ENCODE assay signal across 8 cellular contexts in the genomic region with DNA sequence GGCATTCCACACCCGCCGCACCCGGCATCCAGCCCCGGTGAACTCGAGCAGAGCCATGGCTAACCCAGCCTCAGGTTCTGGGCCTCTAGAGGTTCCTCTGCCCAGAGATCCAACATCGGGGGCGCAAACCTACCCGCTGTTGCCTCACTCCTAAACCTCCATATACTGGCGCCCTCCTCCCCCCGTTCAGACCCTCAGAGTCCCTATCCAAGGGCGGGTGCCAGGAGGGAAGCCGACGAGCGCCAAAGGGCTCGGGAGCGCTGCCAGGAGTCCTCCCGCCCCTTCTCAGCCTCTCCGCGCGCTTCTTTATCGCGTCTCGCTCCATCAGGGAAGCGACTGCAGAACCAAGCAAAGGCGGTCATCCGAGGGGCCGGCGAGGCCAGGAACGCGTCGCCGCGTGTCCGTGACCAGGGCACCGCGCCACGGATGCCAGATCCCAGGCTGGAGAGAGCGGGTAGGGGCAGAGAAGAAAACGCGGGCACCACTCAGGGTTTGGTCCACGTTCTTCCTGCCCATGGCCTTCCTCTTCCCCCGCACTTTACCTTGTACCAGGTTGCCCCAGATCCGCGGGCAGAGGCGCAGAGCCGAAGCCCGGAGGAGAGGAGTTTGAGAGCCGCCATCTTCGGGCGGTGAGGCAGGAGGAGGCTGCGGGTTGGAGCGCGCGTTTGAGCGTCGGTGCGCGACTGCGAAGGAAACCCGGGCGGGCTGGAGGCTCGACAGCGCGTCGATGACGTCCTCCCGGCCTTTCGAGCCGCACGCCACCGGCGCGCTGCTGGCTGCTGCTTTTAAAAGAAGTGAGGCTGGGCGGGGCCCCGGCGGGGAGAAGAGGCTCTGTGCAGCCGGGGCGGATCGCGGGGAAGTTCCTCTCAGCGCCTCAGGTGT. TPM values are rescaled to one million over a fixed set of nuclear protein-coding genes. Genes with fewer than 3 reads are reported as not detected.
DNase-seq lines count a peak whose midpoint lies in the region; ATAC-seq and TF ChIP-seq lines count a peak whose summit lies in the region.

A gene (minus strand): TSS at position 687 of the 882 bp plus-strand sequence. CDS start 67 bp downstream, at position 620.

- no peak within 1 kb of the TSS; the same call in 2 of the 3 replicates for H2BK15ac ChIP-seq in IMR-90 (ENCODE audit: low read depth, low read length)

- H2BK20ac ChIP-seq in IMR-90 (ENCODE audit: low read depth, low read length), result no peak within 1 kb of the TSS

- H3K9me2 ChIP-seq in PC-3 (replicated peaks; ENCODE audit: low read length), result no peaks in the 10 kb centered on the region

- peak within 1 kb of the TSS; percentile 82 for H3K14ac ChIP-seq in IMR-90 (replicated peaks; ENCODE audit: low read depth, low read length)

- peak within 1 kb of the TSS; percentile 77 for H3K4ac ChIP-seq in IMR-90 (ENCODE audit: low read depth, low read length)

- in situ Hi-C loops in IMR-90 (cut with MboI; ENCODE audit: low sequenced_read_pairs), result loop anchor here (25.0 kb wide), 2 partner anchors 717 to 892 kb away; a partner anchor contains a TSS

- H3K27me3 Mint-ChIP-seq in activated T-cell treated with anti-CD3 and anti-CD28 coated beads, Interleukin-2, amount 50 U/mL, for 24 hours, result no peaks in the 10 kb centered on the region

- H3K27me3 ChIP-seq in IMR-90 (ENCODE audit: control insufficient read depth, insufficient read depth, low read length) (no peaks in the 10 kb centered on the region), PC-3 (ENCODE audit: low read length) (no peaks in the 10 kb centered on the region), esophagus squamous epithelium (no peaks in the 10 kb centered on the region)

- peak within 1 kb of the TSS; percentile 49 for H2BK5ac ChIP-seq in IMR-90 (ENCODE audit: low read depth, low read length, poor library complexity, severe bottlenecking)

- TF ChIP-seq CTCF in IMR-90 (conservative IDR thresholded peaks at IDR 0.05; ENCODE audit: low read depth, low read length) (no peak), PC-3 (conservative IDR thresholded peaks at IDR 0.05; ENCODE audit: low read depth, low read length) (no peak), esophagus squamous epithelium (IDR thresholded peaks at IDR 0.05) (no peak)

- no peaks in the 10 kb centered on the region for H4K20me1 ChIP-seq in IMR-90 (ENCODE audit: insufficient read depth, low read length)
- no peaks in the 10 kb centered on the region for H4K20me1 ChIP-seq in PC-3 (ENCODE audit: low read length)

- H4K91ac ChIP-seq in IMR-90 (ENCODE audit: insufficient read depth, low read depth, low read length), result peak within 1 kb of the TSS; percentile 87

- H3K4me1 ChIP-seq in IMR-90 (ENCODE audit: control insufficient read depth, insufficient read depth, low read length), result peaks cover 2% of the 10 kb centered on the region; the same call in 1 of the 2 replicates
- peaks cover 22% of the 10 kb centered on the region for H3K4me1 ChIP-seq in PC-3 (ENCODE audit: insufficient read depth, low read length)
- peaks cover 15 to 65% (median 17%) of the 10 kb centered on the region in 3 donors for H3K4me1 ChIP-seq in esophagus squamous epithelium

- BruUV-seq in IMR-90 (replicated peaks; lab: Mats Ljungman, UMichigan), result no TSS peak
- BruUV-seq in PC-3 (replicated peaks; lab: Mats Ljungman, UMichigan), result TSS peak; percentile 50

- peaks cover 10 to 25% of the 10 kb centered on the region in 2 experiments for H3K79me1 ChIP-seq in IMR-90 (ENCODE audit: low read depth in 1 of 2, low read length in 2 of 2)

- H3K4me2 ChIP-seq in IMR-90 (ENCODE audit: low read depth, low read length) (peak within 1 kb of the TSS; percentile 93), PC-3 (ENCODE audit: low read length) (peak within 1 kb of the TSS; percentile 89)

- H4K8ac ChIP-seq in IMR-90 (ENCODE audit: low read depth in 2 of 2, low read length in 2 of 2), result peak within 1 kb of the TSS; percentile 81 to 96

- TF ChIP-seq RAD21 in IMR-90 (IDR thresholded peaks at IDR 0.05; ENCODE audit: low read length), result no peak

- peaks cover 66% of the 10 kb centered on the region for H3K4me1 Mint-ChIP-seq in activated T-cell treated with anti-CD3 and anti-CD28 coated beads, Interleukin-2, amount 50 U/mL, for 24 hours (ENCODE audit: low read depth)

- H3K18ac ChIP-seq in IMR-90 (ENCODE audit: low read depth, low read length), result peak within 1 kb of the TSS; percentile 48; the same call in 1 of the 2 replicates

- dilution Hi-C loops in IMR-90 (cut with HindIII; ENCODE audit: low sequenced_read_pairs, unreplicated experiment), result no loop called here

- peak within 1 kb of the TSS; percentile 61 for H2BK120ac ChIP-seq in IMR-90 (ENCODE audit: low read depth, low read length)

- H3K27ac ChIP-seq in IMR-90 (ENCODE audit: insufficient read depth, low read length) (peak within 1 kb of the TSS; percentile 83), PC-3 (ENCODE audit: low read length) (peak within 1 kb of the TSS; percentile 13), esophagus squamous epithelium (peak within 1 kb of the TSS; percentile 91 to 96 (median 95))

- H4K5ac ChIP-seq in IMR-90 (ENCODE audit: low read depth, low read length), result peak within 1 kb of the TSS; percentile 72

- peak within 1 kb of the TSS; percentile 97 for H2AFZ ChIP-seq in IMR-90 (replicated peaks; ENCODE audit: low read length, poor library complexity)
- peak within 1 kb of the TSS; percentile 83 for H2AFZ ChIP-seq in PC-3 (ENCODE audit: low read length)

- no peaks in the 10 kb centered on the region for H3F3A ChIP-seq in PC-3 (ENCODE audit: low read length, unreplicated experiment)

- TF ChIP-seq POLR2A in IMR-90 (IDR thresholded peaks at IDR 0.05; ENCODE audit: low read depth, low read length) (peak; percentile 83), esophagus squamous epithelium (IDR thresholded peaks at IDR 0.05) (peak in 3 of 4 donors; percentile 78 to 93 (median 91))

- no peaks in the 10 kb centered on the region for H3K9me3 Mint-ChIP-seq in activated T-cell treated with anti-CD3 and anti-CD28 coated beads, Interleukin-2, amount 50 U/mL, for 24 hours

- H3K9ac ChIP-seq in IMR-90 (ENCODE audit: low read depth, low read length), result peak within 1 kb of the TSS; percentile 88
- H3K9ac ChIP-seq in PC-3 (ENCODE audit: low read length), result peak within 1 kb of the TSS; percentile 55

- peak within 1 kb of the TSS; percentile 90 for H3K23ac ChIP-seq in IMR-90 (ENCODE audit: low read depth, low read length)

- no peak within 1 kb of the TSS for H2AK5ac ChIP-seq in IMR-90 (ENCODE audit: low read depth, low read length)

- no peaks in the 10 kb centered on the region for H3K9me3 ChIP-seq in IMR-90 (ENCODE audit: control insufficient read depth, insufficient read depth, low read length)
- H3K9me3 ChIP-seq in PC-3 (ENCODE audit: low read length), result no peaks in the 10 kb centered on the region
- no peaks in the 10 kb centered on the region for H3K9me3 ChIP-seq in esophagus squamous epithelium

- peak within 1 kb of the TSS; percentile 60 for H3K56ac ChIP-seq in IMR-90 (ENCODE audit: extremely low read depth, insufficient read depth, low read length)

- ATAC-seq in GM21529 (IDR thresholded peaks at IDR 0.05; ENCODE audit: unreplicated experiment) (peak; percentile 92), IMR-90 (ENCODE audit: low read depth) (peak; percentile 91), PC-3 (peak; percentile 72)

- peaks cover 50% of the 10 kb centered on the region for H3K36me3 Mint-ChIP-seq in activated T-cell treated with anti-CD3 and anti-CD28 coated beads, Interleukin-2, amount 50 U/mL, for 24 hours (ENCODE audit: low read depth)

- POLR2A ChIA-PET in IMR-90 (lab: Charles Lee; ENCODE audit: unreplicated experiment), result no interaction called here
- POLR2A ChIA-PET in PC-3 (lab: Charles Lee; ENCODE audit: unreplicated experiment), result no interaction called here

- peak; percentile 83 for DNase-seq in DMS153 (lab: John Stamatoyannopoulos, UW)
- DNase-seq in IMR-90, result peak; percentile 80
- DNase-seq in PC-3, result peak; percentile 93
- DNase-seq in activated T-cell treated with anti-CD3 and anti-CD28 coated beads, Interleukin-2, amount 50 U/mL, for 24 hours, result peak; percentile 94
- DNase-seq in esophagus squamous epithelium (lab: John Stamatoyannopoulos, UW), result peak; percentile 48
- DNase-seq in myocyte (ENCODE audit: low read depth), result peak; percentile 75
- DNase-seq in stimulated activated CD8-positive, alpha-beta memory T cell treated with anti-CD3 and anti-CD28 coated beads, Interleukin-7, amount 100 ng/mL, for 48 hours (ENCODE audit: extremely low read depth in 1 of 2, low read depth in 1 of 2), result peak; percentile 82 to 91

- H3K27ac Mint-ChIP-seq in activated T-cell treated with anti-CD3 and anti-CD28 coated beads, Interleukin-2, amount 50 U/mL, for 24 hours, result peak within 1 kb of the TSS; percentile 92

- H2AK9ac ChIP-seq in IMR-90 (replicated peaks; ENCODE audit: low read depth, low read length, poor library complexity), result peak within 1 kb of the TSS; percentile 87

- H3K79me2 ChIP-seq in PC-3 (ENCODE audit: low read length), result peaks cover 34% of the 10 kb centered on the region

- intact Hi-C loops in IMR-90 (cut with micrococcal nuclease), result loop anchor here (1.0 to 5.0 kb wide), 2 partner anchors 34 to 172 kb away; a partner anchor contains a TSS
- intact Hi-C loops in PC-3 (cut with micrococcal nuclease), result loop anchor here (1.0 to 5.0 kb wide), 2 partner anchors 34 to 47 kb away; a partner anchor contains a TSS
- intact Hi-C loops in esophagus squamous epithelium (cut with DNase I), result loop anchor here (10.0 kb wide), 1 partner anchor 55 kb away; a partner anchor contains a TSS

- H3K4me3 ChIP-seq in IMR-90 (ENCODE audit: insufficient read depth, low read depth, low read length) (peak within 1 kb of the TSS; percentile 95), PC-3 (ENCODE audit: low read length) (peak within 1 kb of the TSS; percentile 77), esophagus squamous epithelium (peak within 1 kb of the TSS; percentile 67 to 83 (median 80))

- H3K4me3 Mint-ChIP-seq in activated T-cell treated with anti-CD3 and anti-CD28 coated beads, Interleukin-2, amount 50 U/mL, for 24 hours, result peak within 1 kb of the TSS; percentile 92

- WGBS in IMR-90 (ENCODE audit: extremely low coverage in 2 of 2, insufficient read length in 1 of 2), 2 experiments, result 1% methylated on average over 26 of the region's 81 CpGs; no CpG with 5 or more reads in 1 of the 2 experiments
- WGBS in esophagus squamous epithelium, 2 donors, result 0% methylated on average over 7 to 19 of the region's 81 CpGs

- H3K36me3 ChIP-seq in IMR-90 (ENCODE audit: control insufficient read depth, insufficient read depth, low read length) (no peaks in the 10 kb centered on the region; the same call in 1 of the 2 replicates), PC-3 (ENCODE audit: low read depth, low read length) (no peaks in the 10 kb centered on the region), esophagus squamous epithelium (peaks cover 0 to 6% (median 0%) of the 10 kb centered on the region in 3 donors)

- H3K9me1 ChIP-seq in IMR-90 (ENCODE audit: insufficient read depth, low read length), result peaks cover 9% of the 10 kb centered on the region

- CTCF ChIA-PET in IMR-90 (lab: Yijun Ruan, JAX) (interaction anchor here (0.5 kb wide), 1 partner anchor 902 kb away, joined by 3 read pairs; no protein-coding TSS in a partner anchor), PC-3 (lab: Charles Lee) (no interaction called here)

RNA-seq across cellular contexts. Expression of the gene that starts here (rescaled TPM):
- 16.3 and 24.7 TPM in 2 replicates for total RNA-seq in IMR-90 (2012; rRNA removed)
- 10.5 and 14.2 TPM in 2 replicates for polyA plus RNA-seq in IMR-90 (2012; rRNA removed)
- 1.9 and 2.6 TPM in 2 replicates for polyA plus RNA-seq in IMR-90 (2012; cell fraction: cytosol; rRNA removed)
- polyA plus RNA-seq in IMR-90 (2012; cell fraction: nucleus; rRNA removed; ENCODE audit: low replicate concordance), result 1.8 and 9.2 TPM in 2 replicates
- total RNA-seq in PC-3 (2014; rRNA removed), result 25.5 and 30.8 TPM in 2 replicates
- total RNA-seq in esophagus squamous epithelium, result 10 to 100 TPM; 20.3 to 27.3 (median 23.4) TPM
- total RNA-seq in myocyte, result 27.9 and 29.0 TPM in 2 replicates
- 34.4 TPM for polyA plus RNA-seq in myocyte (2012)

Comparison
In these comparisons a context has a peak if more than half of its experiments do, and no peak if none do; other contexts are left out.
1. Peak in every context shown above with its lines: DNase-seq, ATAC-seq, H3K4me3 ChIP-seq and H3K27ac ChIP-seq.
2. H3K27ac ChIP-seq: peak in every context shown above with its lines; median percentile 95 in esophagus squamous epithelium; 83 in IMR-90; 13 in PC-3.